ENCODE assay signal across 15 cellular contexts in the genomic region with DNA sequence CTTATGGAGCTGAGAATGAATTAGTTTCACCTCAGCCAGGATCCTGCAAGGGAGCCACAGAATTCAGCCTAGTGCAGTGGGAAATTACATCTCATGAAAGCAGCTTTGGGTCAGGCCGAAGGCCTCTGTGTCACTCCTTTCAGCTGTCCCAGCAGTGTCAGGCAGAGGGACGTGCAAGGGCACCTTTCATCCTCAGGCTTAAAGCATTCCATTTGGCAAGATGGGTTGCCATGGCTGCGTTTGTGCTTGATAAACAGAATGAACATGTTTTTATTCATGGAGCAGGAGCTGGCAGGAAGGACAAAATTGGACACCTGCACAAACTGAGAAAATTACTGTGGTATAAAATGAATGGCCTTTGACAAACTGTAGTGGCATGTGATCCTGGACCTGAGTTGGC. TPM values are rescaled to one million over a fixed set of nuclear protein-coding genes. Genes with fewer than 3 reads are reported as not detected.
DNase-seq lines count a peak whose midpoint lies in the region; ATAC-seq and TF ChIP-seq lines count a peak whose summit lies in the region.
"Had no signal": no experiment of that assay in that cellular context is flagged by ENCODE, and none has a peak within 500 bp of the region (broad histone marks: within the 10 kb centered on the region; RNA-seq: fewer than 3 reads in every experiment).

No MANE protein-coding gene starts in this region.

- no peak overlapping the region for H2AFZ ChIP-seq in trophoblast cell (ENCODE audit: insufficient read depth, low read length, poor library complexity)

- no peak overlapping the region for H2AK5ac ChIP-seq in trophoblast cell (ENCODE audit: low read length)

- H3K27me3 ChIP-seq in ectodermal cell (ENCODE audit: control insufficient read depth, insufficient read depth, low read length, poor library complexity, severe bottlenecking): no peaks in the 10 kb centered on the region
- no peaks in the 10 kb centered on the region for H3K27me3 ChIP-seq in trophoblast cell (ENCODE audit: insufficient read depth, low read length)
- H3K27me3 ChIP-seq in lower lobe of right lung (ENCODE audit: low read depth): no peaks in the 10 kb centered on the region
- H3K27me3 ChIP-seq: BLaER1, vagina had no signal

- no peaks in the 10 kb centered on the region for H3K4me1 ChIP-seq in ectodermal cell (ENCODE audit: control insufficient read depth, insufficient read depth, low read length)
- no peaks in the 10 kb centered on the region for H3K4me1 ChIP-seq in trophoblast cell (ENCODE audit: control insufficient read depth in 1 of 2, insufficient read depth in 2 of 2, low read length in 2 of 2)
- H3K4me1 ChIP-seq in lower lobe of right lung: no peaks in the 10 kb centered on the region
- H3K4me1 ChIP-seq: BLaER1, vagina had no signal

- H4K8ac ChIP-seq in trophoblast cell (ENCODE audit: low read depth, low read length): no peak overlapping the region

- no peak overlapping the region for H3K4ac ChIP-seq in trophoblast cell (ENCODE audit: low read depth, low read length)

- H3K9me3 ChIP-seq in ectodermal cell (ENCODE audit: control insufficient read depth, low read length): no peaks in the 10 kb centered on the region
- no peaks in the 10 kb centered on the region for H3K9me3 ChIP-seq in trophoblast cell (ENCODE audit: insufficient read depth, low read depth, low read length)
- H3K9me3 ChIP-seq in lower lobe of right lung: no peaks in the 10 kb centered on the region
- H3K9me3 ChIP-seq: BLaER1, vagina had no signal

- H3K27ac Mint-ChIP-seq in activated naive CD4-positive, alpha-beta T cell treated with anti-CD3 and anti-CD28 coated beads, Interleukin-2, amount 50 U/mL, for 72 hours: no peak overlapping the region
- H3K27ac Mint-ChIP-seq: activated CD8-positive, alpha-beta T cell treated with anti-CD3 and anti-CD28 coated beads for 36 hours had no signal

- H2BK120ac ChIP-seq in trophoblast cell (ENCODE audit: insufficient read depth, low read length, poor library complexity): no peak overlapping the region

- H3K36me3 Mint-ChIP-seq in activated naive CD4-positive, alpha-beta T cell treated with anti-CD3 and anti-CD28 coated beads, Interleukin-2, amount 50 U/mL, for 72 hours: no peaks in the 10 kb centered on the region

- no peaks in the 10 kb centered on the region for H3K9me3 Mint-ChIP-seq in activated naive CD4-positive, alpha-beta T cell treated with anti-CD3 and anti-CD28 coated beads, Interleukin-2, amount 50 U/mL, for 72 hours
- H3K9me3 Mint-ChIP-seq: activated CD8-positive, alpha-beta T cell treated with anti-CD3 and anti-CD28 coated beads for 36 hours; naive B cell had no signal

- H3K36me3 ChIP-seq in ectodermal cell (ENCODE audit: control insufficient read depth, insufficient read depth, low read length) (peaks cover 38% of the 10 kb centered on the region), trophoblast cell (ENCODE audit: control insufficient read depth in 1 of 2, insufficient read depth in 2 of 2, low read length in 2 of 2) (peaks cover 20 to 24% of the 10 kb centered on the region in 2 experiments), lower lobe of right lung (peaks cover 89% of the 10 kb centered on the region)

- H3K23ac ChIP-seq in trophoblast cell (ENCODE audit: low read length): no peak overlapping the region

- H3K79me2 ChIP-seq in trophoblast cell (ENCODE audit: control insufficient read depth, insufficient read depth, low read length, poor library complexity): no peaks in the 10 kb centered on the region

- intact Hi-C loops in lower lobe of right lung (cut with DNase I): no loop called here

- H3K79me1 ChIP-seq in trophoblast cell (ENCODE audit: low read length): no peaks in the 10 kb centered on the region

- no peak overlapping the region for H2BK5ac ChIP-seq in trophoblast cell (ENCODE audit: low read depth, low read length, poor library complexity)

- H2BK12ac ChIP-seq in trophoblast cell (ENCODE audit: low read length): no peak overlapping the region

- no peak overlapping the region for H4K12ac ChIP-seq in trophoblast cell (ENCODE audit: low read depth, low read length)

- H4K91ac ChIP-seq in trophoblast cell (ENCODE audit: low read depth, low read length): no peak overlapping the region

- no peak overlapping the region for H3K18ac ChIP-seq in trophoblast cell (ENCODE audit: low read length)

- no peak overlapping the region for H3K14ac ChIP-seq in trophoblast cell (ENCODE audit: low read length)

- TF ChIP-seq CTCF in lower lobe of right lung (IDR thresholded peaks at IDR 0.05): no peak

- H3K4me2 ChIP-seq in trophoblast cell (ENCODE audit: low read length): no peak overlapping the region
- H3K4me2 ChIP-seq: BLaER1 had no signal

- no peak overlapping the region for H3K4me3 ChIP-seq in ectodermal cell (ENCODE audit: insufficient read depth, low read depth, low read length)
- H3K4me3 ChIP-seq in trophoblast cell (ENCODE audit: low read depth, low read length): no peak overlapping the region
- no peak overlapping the region for H3K4me3 ChIP-seq in lower lobe of right lung
- H3K4me3 ChIP-seq: BLaER1, vagina had no signal

- DNase-seq in DMS153 treated with DMSO at 0.1 percent for 48 hours (lab: John Stamatoyannopoulos, UW; ENCODE audit: unreplicated experiment): peak; percentile 57
- DNase-seq in NCI-H2029 treated with DMSO at 0.1 percent for 48 hours (lab: John Stamatoyannopoulos, UW): peak; percentile 72
- peak; percentile 20 to 65 for DNase-seq in trophoblast cell
- no peak for DNase-seq in activated naive CD4-positive, alpha-beta T cell treated with anti-CD3 and anti-CD28 coated beads, Interleukin-2, amount 50 U/mL, for 72 hours (ENCODE audit: low spot score in 2 of 2)
- no peak for DNase-seq in T-helper 9 cell
- DNase-seq in lower lobe of right lung: no peak
- DNase-seq: activated CD8-positive, alpha-beta T cell treated with anti-CD3 and anti-CD28 coated beads for 36 hours; islet precursor cell; naive B cell; NCI-H1436 treated with DMSO at 0.1 percent for 48 hours; stimulated activated naive CD4-positive, alpha-beta T cell treated with Interleukin-2 at 50 U/mL for 16 hours had no signal

- H3K27ac ChIP-seq in ectodermal cell (ENCODE audit: insufficient read depth, low read depth, low read length, poor library complexity, severe bottlenecking): peak overlapping the region; percentile 26
- H3K27ac ChIP-seq in trophoblast cell (ENCODE audit: low read depth, low read length): no peak overlapping the region
- no peak overlapping the region for H3K27ac ChIP-seq in lower lobe of right lung
- H3K27ac ChIP-seq: BLaER1, vagina had no signal

- no peak overlapping the region for H3K9ac ChIP-seq in trophoblast cell (ENCODE audit: low read length)
- H3K9ac ChIP-seq: BLaER1 had no signal

- 89% methylated on average over 3 of the region's 3 CpGs for WGBS in ectodermal cell, 2 experiments
- WGBS in trophoblast cell (ENCODE audit: extremely low coverage, insufficient coverage, insufficient read length): no CpG with 5 or more reads among the region's 3 CpGs

- no peak for ATAC-seq in GM19395 (IDR thresholded peaks at IDR 0.05; ENCODE audit: unreplicated experiment)
- no peak for ATAC-seq in activated naive CD4-positive, alpha-beta T cell treated with anti-CD3 and anti-CD28 coated beads, Interleukin-2, amount 50 U/mL, for 72 hours
- ATAC-seq in lower lobe of right lung: no peak
- ATAC-seq: activated CD8-positive, alpha-beta T cell treated with anti-CD3 and anti-CD28 coated beads for 36 hours had no signal

RNA-seq across cellular contexts. Expression of a gene that starts 29.4 kb away (rescaled TPM):
- 36.6 TPM for polyA plus RNA-seq in ectodermal cell (2013, experiment 1 of 4)
- 41.0 TPM for polyA plus RNA-seq in ectodermal cell (2013, experiment 2 of 4)
- polyA plus RNA-seq in ectodermal cell (2013, experiment 3 of 4): 34.5 TPM
- polyA plus RNA-seq in ectodermal cell (2013, experiment 4 of 4): 36.6 TPM
- 13.5 and 14.1 TPM in 2 replicates for polyA plus RNA-seq in trophoblast cell (2013)
- 10 to 100 TPM; 23.3 to 31.4 TPM for total RNA-seq in activated naive CD4-positive, alpha-beta T cell treated with anti-CD3 and anti-CD28 coated beads, Interleukin-2, amount 50 U/mL, for 72 hours
- 24.0 TPM for total RNA-seq in lower lobe of right lung

RNA-seq across cellular contexts. Expression of a gene that starts 29.5 kb away (rescaled TPM):
- polyA plus RNA-seq in ectodermal cell (2013, experiment 1 of 4): 19.2 TPM
- 23.3 TPM for polyA plus RNA-seq in ectodermal cell (2013, experiment 2 of 4)
- 18.4 TPM for polyA plus RNA-seq in ectodermal cell (2013, experiment 3 of 4)
- polyA plus RNA-seq in ectodermal cell (2013, experiment 4 of 4): 22.3 TPM
- polyA plus RNA-seq in trophoblast cell (2013): 17.1 and 17.6 TPM in 2 replicates
- 10 to 100 TPM; 17.1 to 18.8 TPM for total RNA-seq in activated naive CD4-positive, alpha-beta T cell treated with anti-CD3 and anti-CD28 coated beads, Interleukin-2, amount 50 U/mL, for 72 hours
- total RNA-seq in lower lobe of right lung: 16.7 TPM

RNA-seq across cellular contexts. Expression of a gene that starts 51.5 kb away (rescaled TPM):
- 57.5 TPM for polyA plus RNA-seq in ectodermal cell (2013, experiment 1 of 4)
- polyA plus RNA-seq in ectodermal cell (2013, experiment 2 of 4): 66.4 TPM
- 45.2 TPM for polyA plus RNA-seq in ectodermal cell (2013, experiment 3 of 4)
- polyA plus RNA-seq in ectodermal cell (2013, experiment 4 of 4): 49.4 TPM
- polyA plus RNA-seq in trophoblast cell (2013): 31.9 and 35.0 TPM in 2 replicates
- 1 to 10 TPM; 2.4 to 3.2 TPM for total RNA-seq in activated naive CD4-positive, alpha-beta T cell treated with anti-CD3 and anti-CD28 coated beads, Interleukin-2, amount 50 U/mL, for 72 hours
- total RNA-seq in lower lobe of right lung: 499 TPM

Comparison
In these comparisons a context has a peak if more than half of its experiments do, and no peak if none do; other contexts are left out.
1. DNase-seq: peak in DMS153 treated with DMSO at 0.1 percent for 48 hours (single experiment), NCI-H2029 treated with DMSO at 0.1 percent for 48 hours (single experiment) and trophoblast cell (2 of 2); none in activated naive CD4-positive, alpha-beta T cell treated with anti-CD3 and anti-CD28 coated beads, Interleukin-2, amount 50 U/mL, for 72 hours (0 of 2), T-helper 9 cell (single experiment) and lower lobe of right lung (single experiment).
2. RNA of a gene that starts 51.5 kb away (total RNA-seq): 499 TPM in lower lobe of right lung (single experiment); 2.4 to 3.2 TPM in activated naive CD4-positive, alpha-beta T cell treated with anti-CD3 and anti-CD28 coated beads, Interleukin-2, amount 50 U/mL, for 72 hours; every median in the first group is over 100 times any median in the second.